Comparison of ENCODE assay signal across 1 cellular context in genomic region chr4:22487333-22487732, GRCh38.
TF ChIP-seq lines count a peak whose summit lies in the region.

No MANE protein-coding gene starts in this region.

TF ChIP-seq in HepG2, 621 proteins besides CTCF, POLR2A, EP300 and RAD21 (continued from another document and continues in another):
- TF ChIP-seq ZMYM2 (CRISPR knock-in tag; IDR thresholded peaks at IDR 0.05) (no peak), RNF219 (CRISPR knock-in tag; IDR thresholded peaks at IDR 0.05) (no peak), ZFP1 (CRISPR knock-in tag; IDR thresholded peaks at IDR 0.05) (no peak), ZNF18 (CRISPR knock-in tag; IDR thresholded peaks at IDR 0.05; ENCODE audit: insufficient replicate concordance) (no peak), ZNF513 (CRISPR knock-in tag; conservative IDR thresholded peaks at IDR 0.05) (no peak), RXRB (CRISPR knock-in tag; IDR thresholded peaks at IDR 0.05; ENCODE audit: borderline replicate concordance) (peak; percentile 48; the same call in 1 of the 2 replicates), THAP7 (CRISPR knock-in tag; IDR thresholded peaks at IDR 0.05) (no peak), WIZ (CRISPR knock-in tag; IDR thresholded peaks at IDR 0.05) (no peak), HDAC2 (CRISPR knock-in tag; IDR thresholded peaks at IDR 0.05) (0 out of 2 replicates have a peak, but pooled peaks have one; percentile 29), ZNF576 (CRISPR knock-in tag; IDR thresholded peaks at IDR 0.05) (no peak), ZNF879 (CRISPR knock-in tag; IDR thresholded peaks at IDR 0.05) (no peak), NKX3-1 (CRISPR knock-in tag; IDR thresholded peaks at IDR 0.05) (no peak), SOX13 (IDR thresholded peaks at IDR 0.05) (no peak), SOX13 (CRISPR knock-in tag; conservative IDR thresholded peaks at IDR 0.05 in 1 of 2, IDR thresholded peaks at IDR 0.05 in 1 of 2) (peak in 1 of 2 experiments; percentile 70; a peak in 2 of 4 replicates), ZNF331 (CRISPR knock-in tag; IDR thresholded peaks at IDR 0.05) (no peak), MAFF (IDR thresholded peaks at IDR 0.05; ENCODE audit: low read depth, low read length) (no peak), ZNF383 (CRISPR knock-in tag; IDR thresholded peaks at IDR 0.05; ENCODE audit: borderline replicate concordance) (no peak), NCOR1 (IDR thresholded peaks at IDR 0.05; ENCODE audit: borderline replicate concordance, low read length) (peak; percentile 64; the same call in 1 of the 2 replicates), PHF8 (CRISPR knock-in tag; IDR thresholded peaks at IDR 0.05) (no peak), ZNF597 (CRISPR knock-in tag; IDR thresholded peaks at IDR 0.05) (no peak), BHLHE40 (IDR thresholded peaks at IDR 0.05; ENCODE audit: low read length) (no peak), MED8 (CRISPR knock-in tag; IDR thresholded peaks at IDR 0.05; ENCODE audit: insufficient replicate concordance) (no peak), PHF21A (CRISPR knock-in tag; IDR thresholded peaks at IDR 0.05) (no peak), DNMT1 (CRISPR knock-in tag; IDR thresholded peaks at IDR 0.05) (no peak), KDM3A (CRISPR knock-in tag; IDR thresholded peaks at IDR 0.05; ENCODE audit: low read depth) (no peak), FOXP4 (CRISPR knock-in tag; IDR thresholded peaks at IDR 0.05) (no peak), SIX1 (CRISPR knock-in tag; IDR thresholded peaks at IDR 0.05; ENCODE audit: borderline replicate concordance) (peak; percentile 44; the same call in 1 of the 2 replicates), CBX5 (CRISPR knock-in tag; IDR thresholded peaks at IDR 0.05; ENCODE audit: borderline replicate concordance) (no peak), CCDC6 (CRISPR knock-in tag; IDR thresholded peaks at IDR 0.05) (no peak), MYPOP (CRISPR knock-in tag; IDR thresholded peaks at IDR 0.05) (no peak), MBD4 (IDR thresholded peaks at IDR 0.05; ENCODE audit: borderline replicate concordance, low read length) (no peak), FLYWCH1 (CRISPR knock-in tag; IDR thresholded peaks at IDR 0.05) (no peak), ZNF7 (CRISPR knock-in tag; IDR thresholded peaks at IDR 0.05) (no peak), ZFP37 (CRISPR knock-in tag; IDR thresholded peaks at IDR 0.05; ENCODE audit: borderline replicate concordance) (no peak), HBP1 (CRISPR knock-in tag; IDR thresholded peaks at IDR 0.05; ENCODE audit: low read depth) (no peak), SIX4 (CRISPR knock-in tag; IDR thresholded peaks at IDR 0.05) (peak; percentile 42; the same call in 1 of the 2 replicates), ZBTB21 (CRISPR knock-in tag; IDR thresholded peaks at IDR 0.05) (peak; percentile 88; the same call in 1 of the 2 replicates), KIAA2018 (CRISPR knock-in tag; IDR thresholded peaks at IDR 0.05; ENCODE audit: borderline replicate concordance) (no peak), ZNF749 (CRISPR knock-in tag; IDR thresholded peaks at IDR 0.05; ENCODE audit: borderline replicate concordance) (no peak), ZNF30 (CRISPR knock-in tag; IDR thresholded peaks at IDR 0.05) (no peak), ZNF354B (CRISPR knock-in tag; IDR thresholded peaks at IDR 0.05) (no peak), SUZ12 (IDR thresholded peaks at IDR 0.05; ENCODE audit: low read depth, low read length) (no peak), ZC3H4 (CRISPR knock-in tag; IDR thresholded peaks at IDR 0.05; ENCODE audit: borderline replicate concordance) (no peak)
